8 cellular contexts compared by ENCODE assay signal in the genomic region with DNA sequence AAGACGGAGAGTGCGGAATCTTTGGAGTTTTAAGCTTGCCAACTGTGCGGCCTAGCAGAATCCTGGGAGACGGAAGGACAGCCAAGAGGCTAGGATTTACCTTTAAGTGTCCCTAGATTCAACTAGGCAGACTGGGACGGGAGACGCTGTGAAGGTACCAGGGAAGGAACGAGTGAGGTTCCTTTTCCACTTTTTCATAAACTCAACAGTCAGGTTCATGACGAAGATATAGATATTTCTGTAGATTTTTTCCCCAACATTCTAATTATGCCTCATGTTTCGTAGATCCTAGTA. TPM values are rescaled to one million over a fixed set of nuclear protein-coding genes. Genes with fewer than 3 reads are reported as not detected.
DNase-seq lines count a peak whose midpoint lies in the region; ATAC-seq, FAIRE-seq and TF ChIP-seq lines count a peak whose summit lies in the region.

No MANE protein-coding gene starts in this region.

- H3K9me1 ChIP-seq in K562 (ENCODE audit: control insufficient read depth, insufficient read depth, low read length) = no peaks in the 10 kb centered on the region

- no peak for DNase-seq in Right ventricle myocardium inferior (ENCODE audit: missing footprints)
- no peak for DNase-seq in cardiac septum (ENCODE audit: low spot score)
- no peak for DNase-seq in K562 (ENCODE audit: extremely low read depth in 1 of 4, low spot score in 3 of 4)
- DNase-seq in lower leg skin (ENCODE audit: low spot score in 2 of 2) = no peak
- DNase-seq in vagina (ENCODE audit: extremely low spot score in 2 of 2) = no peak
- DNase-seq in ecto neural progenitor cell (ENCODE audit: low spot score) = no peak

- H3K27ac ChIP-seq in K562 (ENCODE audit: extremely low read depth, low read depth, low read length) (peak overlapping the region; percentile 96), vagina (peak overlapping the region; percentile 97)

- 0% methylated on average over 9 of the region's 9 CpGs for WGBS in K562 (ENCODE audit: insufficient coverage, low coverage, missing lambda C conversion rate)
- WGBS in lower leg skin, 2 donors = 0 to 2% methylated on average over 9 of the region's 9 CpGs

- H3K9me3 ChIP-seq in K562 (replicated peaks; ENCODE audit: control insufficient read depth, insufficient read depth, low read depth, low read length) = no peaks in the 10 kb centered on the region
- H3K9me3 ChIP-seq in vagina = no peaks in the 10 kb centered on the region

- POLR2A ChIA-PET in K562 (lab: Yijun Ruan, JAX) = interaction anchor here (0.6 to 1.5 kb wide), 12 partner anchors 10 to 532 kb away, joined by 3 to 11 read pairs (median 3); partner anchors contain the start of gene USP8

- peak overlapping the region; percentile 89 for H3K4me3 ChIP-seq in K562
- peak overlapping the region; percentile 98 for H3K4me3 ChIP-seq in lower leg skin (ENCODE audit: low read depth, poor library complexity, severe bottlenecking)
- peak overlapping the region; percentile 84 to 99 for H3K4me3 ChIP-seq in vagina

- peaks cover 89% of the 10 kb centered on the region for H3K79me2 ChIP-seq in K562 (ENCODE audit: control insufficient read depth, insufficient read depth, low read length)

- peak overlapping the region; percentile 95 for H3K4me2 ChIP-seq in K562 (ENCODE audit: insufficient read depth, low read length)

- no peaks in the 10 kb centered on the region for H3K27me3 ChIP-seq in K562 (ENCODE audit: control insufficient read depth in 2 of 2, insufficient read depth in 2 of 2, low read length in 2 of 2)
- H3K27me3 ChIP-seq in vagina = no peaks in the 10 kb centered on the region

- H3K36me3 ChIP-seq in K562 (ENCODE audit: control insufficient read depth, insufficient read depth, low read length) = peaks cover 49% of the 10 kb centered on the region
- H3K36me3 ChIP-seq in vagina = no peaks in the 10 kb centered on the region

- intact Hi-C loops in Right ventricle myocardium inferior (cut with DNase I) = loop anchor here (2.0 kb wide), 1 partner anchor 69 kb away; the partner anchor contains the start of gene USP8
- intact Hi-C loops in cardiac septum (cut with DNase I) = loop anchor here (1.0 to 10.0 kb wide), 2 partner anchors 69 to 549 kb away; partner anchors contain the start of genes AP4E1 and USP8
- intact Hi-C loops in K562 (cut with micrococcal nuclease) = loop anchor here (2.0 to 10.0 kb wide), 2 partner anchors 69 to 549 kb away; partner anchors contain the start of genes AP4E1 and USP8
- intact Hi-C loops in lower leg skin (cut with DNase I; ENCODE audit: low total_unique reads) = loop anchor here (10.0 kb wide), 1 partner anchor 69 kb away; the partner anchor contains the start of gene USP8
- intact Hi-C loops in vagina (cut with DNase I) = loop anchor here (10.0 kb wide), 1 partner anchor 69 kb away; the partner anchor contains the start of gene USP8

- ATAC-seq in Right ventricle myocardium inferior (peak; percentile 22), K562 (peak; percentile 5), HG03025 (IDR thresholded peaks at IDR 0.05; ENCODE audit: low FRiP score, unreplicated experiment) (no peak), HG03354 (IDR thresholded peaks at IDR 0.05; ENCODE audit: poor library complexity, severe bottlenecking, unreplicated experiment) (no peak)

- peak overlapping the region; percentile 99 for H2AFZ ChIP-seq in K562 (ENCODE audit: low read depth, low read length)

- in situ Hi-C loops in K562 (cut with MboI) = loop anchor here (10.0 kb wide), 1 partner anchor 549 kb away; the partner anchor contains the start of gene AP4E1

- TF ChIP-seq EP300 in K562 (IDR thresholded peaks at IDR 0.05; ENCODE audit: low read length) = no peak

- BruUV-seq in K562 (replicated peaks; lab: Mats Ljungman, UMichigan) = TSS peak; percentile 66

- CTCF ChIA-PET in K562 (lab: Yijun Ruan, JAX; ENCODE audit: low intra/inter-chr PET ratio) = no interaction called here

- no peak for FAIRE-seq in K562 (lab: Jason Lieb, UNC)

- H4K20me1 ChIP-seq in K562 (replicated peaks; ENCODE audit: control insufficient read depth, insufficient read depth, low read length) = 0 out of 2 replicates have a peak, but pooled peaks cover 9% of the 10 kb centered on the region

- no peak for TF ChIP-seq POLR2A in K562 (conservative IDR thresholded peaks at IDR 0.05)
- no peak for TF ChIP-seq POLR2A in lower leg skin (IDR thresholded peaks at IDR 0.05)
- TF ChIP-seq POLR2A in vagina (IDR thresholded peaks at IDR 0.05) = no peak

- peak overlapping the region; percentile 99 to 100 for H3K9ac ChIP-seq in K562 (ENCODE audit: insufficient read depth in 1 of 2, low read depth in 2 of 2, low read length in 2 of 2)

- TF ChIP-seq CTCF in K562 (IDR thresholded peaks at IDR 0.05 in 2 of 3, conservative IDR thresholded peaks at IDR 0.05 in 1 of 3; ENCODE audit: insufficient read depth in 2 of 3, low read depth in 1 of 3, low read length in 3 of 3) (no peak), lower leg skin (IDR thresholded peaks at IDR 0.05) (no peak), vagina (IDR thresholded peaks at IDR 0.05) (no peak)

- H3K4me1 ChIP-seq in K562 (replicated peaks in 1 of 2; ENCODE audit: control insufficient read depth in 2 of 2, insufficient read depth in 2 of 2, low read length in 2 of 2) = peaks cover 9 to 14% of the 10 kb centered on the region in 2 experiments; a peak in 4 of 5 replicates
- H3K4me1 ChIP-seq in vagina = peaks cover 48% of the 10 kb centered on the region

- TF ChIP-seq RAD21 in K562 (CRISPR knock-in tag; conservative IDR thresholded peaks at IDR 0.05 in 1 of 2, IDR thresholded peaks at IDR 0.05 in 1 of 2) = 0 out of 4 replicates have a peak, but pooled peaks of 1 of the 2 experiments have one; percentile 1

TF ChIP-seq in K562, 482 proteins besides CTCF, POLR2A, EP300 and RAD21 (continues in another document):
- no peak for TF ChIP-seq CCAR2 (IDR thresholded peaks at IDR 0.05; ENCODE audit: low read depth, low read length)
- no peak for TF ChIP-seq SRSF3 (IDR thresholded peaks at IDR 0.05; ENCODE audit: insufficient read depth, low read length)
- TF ChIP-seq CREB3L1 (IDR thresholded peaks at IDR 0.05; ENCODE audit: borderline replicate concordance, low read depth) = peak; percentile 11; the same call in 1 of the 2 replicates
- peak; percentile 2; the same call in 1 of the 2 replicates for TF ChIP-seq RNF2 (IDR thresholded peaks at IDR 0.05)
- TF ChIP-seq MYNN (IDR thresholded peaks at IDR 0.05) = no peak
- TF ChIP-seq MYNN (CRISPR knock-in tag; IDR thresholded peaks at IDR 0.05) = no peak
- no peak for TF ChIP-seq ZNF764 (CRISPR knock-in tag; IDR thresholded peaks at IDR 0.05; ENCODE audit: low read depth)
- no peak for TF ChIP-seq TARDBP (IDR thresholded peaks at IDR 0.05)
- no peak for TF ChIP-seq SP2 (IDR thresholded peaks at IDR 0.05; ENCODE audit: extremely low read depth, low read depth, low read length, poor library complexity, severe bottlenecking)
- TF ChIP-seq CHD1 (IDR thresholded peaks at IDR 0.05; ENCODE audit: low read length) = peak; percentile 31
- peak; percentile 18; the same call in 1 of the 2 replicates for TF ChIP-seq ZBTB43 (CRISPR knock-in tag; IDR thresholded peaks at IDR 0.05)
- no peak for TF ChIP-seq COPS2 (conservative IDR thresholded peaks at IDR 0.05)

RNA-seq across cellular contexts. Expression of gene GABPB1, which starts 0.6 kb away (rescaled TPM):
- total RNA-seq in Right ventricle myocardium inferior = 10.9 TPM
- 12.0 TPM for total RNA-seq in cardiac septum
- 20.9 and 46.9 TPM in 2 replicates for total RNA-seq in K562 (2011; cell fraction: chromatin; rRNA removed; ENCODE audit: low replicate concordance)
- 12.6 and 15.2 TPM in 2 replicates for total RNA-seq in K562 (2011; cell fraction: nucleolus; rRNA removed)
- total RNA-seq in K562 (2011; cell fraction: nucleoplasm; rRNA removed) = 22.4 and 23.0 TPM in 2 replicates
- 34.7 and 36.2 TPM in 2 replicates for total RNA-seq in K562 (2014; rRNA removed)
- 40.6 and 48.4 TPM in 2 replicates for total RNA-seq in K562 (2014; rRNA removed; fragmentation: Illumina TruSeq; extraction: Trizol)
- total RNA-seq in K562 (2015; rRNA removed; fragmentation: Illumina TruSeq; extraction: Trizol) = 35.1 and 35.2 TPM in 2 replicates
- 31.3 and 33.0 TPM in 2 replicates for total RNA-seq in K562 (2021)
- polyA plus RNA-seq in K562 (2011; rRNA removed) = 40.7 and 42.3 TPM in 2 replicates
- polyA plus RNA-seq in K562 (2011; cell fraction: cytosol; rRNA removed) = 26.2 and 26.9 TPM in 2 replicates
- 22.3 and 34.8 TPM in 2 replicates for polyA plus RNA-seq in K562 (2011; cell fraction: nucleus; rRNA removed)
- polyA plus RNA-seq in K562 (2012) = 20.9 and 26.6 TPM in 2 replicates
- polyA plus RNA-seq in K562 (2014; fragmentation: Illumina TruSeq; extraction: Trizol) = 33.2 and 38.5 TPM in 2 replicates
- polyA plus RNA-seq in K562 (2014; fragmentation: Nextera tagmentation; extraction: Ambion mirVana) = 10 to 100 TPM; 11.8 to 16.8 TPM
- polyA plus RNA-seq in K562 (2014; rRNA removed) = 28.7 and 31.0 TPM in 2 replicates
- polyA minus RNA-seq in K562 (2011; rRNA and poly(A)+ RNA removed) = 62.9 and 68.5 TPM in 2 replicates
- 12.8 and 24.4 TPM in 2 replicates for polyA minus RNA-seq in K562 (2011; cell fraction: cytosol; rRNA and poly(A)+ RNA removed)
- polyA minus RNA-seq in K562 (2011; cell fraction: nucleus; rRNA and poly(A)+ RNA removed) = 16.0 and 33.4 TPM in 2 replicates
- 10 to 100 TPM; 16.9 to 20.2 (median 17.8) TPM for total RNA-seq in lower leg skin
- 13.3 TPM for total RNA-seq in vagina

Comparison
In these comparisons a context has a peak if more than half of its experiments do, and no peak if none do; other contexts are left out.
1. ATAC-seq: peak in Right ventricle myocardium inferior (single experiment) and K562 (single experiment); none in HG03025 (single experiment) and HG03354 (single experiment).
2. Peak in every context shown above with its lines, with median percentiles within 50 percentile points of each other: H3K4me3 ChIP-seq.